ENCODE assay signal across 19 cellular contexts in genomic region chr6:70590387-70590786, GRCh38. TPM values are rescaled to one million over a fixed set of nuclear protein-coding genes. Genes with fewer than 3 reads are reported as not detected.
DNase-seq lines count a peak whose midpoint lies in the region; ATAC-seq and TF ChIP-seq lines count a peak whose summit lies in the region.
"Had no signal": no experiment of that assay in that cellular context is flagged by ENCODE, and none has a peak within 500 bp of the region (broad histone marks: within the 10 kb centered on the region; RNA-seq: fewer than 3 reads in every experiment).

No MANE protein-coding gene starts in this region.

- no peak overlapping the region for H3K56ac ChIP-seq in mesendoderm (ENCODE audit: low read length)

- no peaks in the 10 kb centered on the region for H3K4me1 ChIP-seq in CD8-positive, alpha-beta T cell (ENCODE audit: insufficient read depth, low read length)
- H3K4me1 ChIP-seq in mesendoderm (ENCODE audit: control insufficient read depth, low read depth, low read length): no peaks in the 10 kb centered on the region

- no peak overlapping the region for H3K4me2 ChIP-seq in mesendoderm (ENCODE audit: low read length)

- CTCF ChIA-PET in CD8-positive, alpha-beta T cell (lab: Charles Lee): no interaction called here

- H3K79me2 ChIP-seq in mesendoderm (ENCODE audit: control insufficient read depth, insufficient read depth, low read length): no peaks in the 10 kb centered on the region

- no peak for DNase-seq in CD8-positive, alpha-beta T cell
- peak; percentile 48 for DNase-seq in mesendoderm
- DNase-seq in activated T-helper 2 cell treated with anti-CD3 and anti-CD28 coated beads, Interferon-gamma antibody, Interleukin-2, Interleukin-4, amounts not matched to agents 10 μg/mL and 5 μg/mL and 100 μg/mL, durations not matched to agents 14 hours and 24 hours and 36 hours (ENCODE audit: low spot score): no peak
- no peak for DNase-seq in SIG-M5 treated with dmso at 0.1 percent for 504 hours (lab: John Stamatoyannopoulos, UW; ENCODE audit: unreplicated experiment)
- no peak for DNase-seq in activated CD4-positive, alpha-beta T cell treated with anti-CD3 and anti-CD28 coated beads for 48 hours
- DNase-seq: DMS153, DND-41, NCI-H1092, NCI-H1417 treated with DMSO at 0.1 percent for 48 hours, NCI-H1694 treated with DMSO at 0.1 percent for 48 hours, NCI-H2081, NCI-H2227 treated with DMSO at 0.1 percent for 48 hours, NCI-H510A, NCI-H69, RPMI8226, SHP77 had no signal

- H3K18ac ChIP-seq in mesendoderm (ENCODE audit: low read length): no peak overlapping the region

- no peaks in the 10 kb centered on the region for H3K36me3 ChIP-seq in CD8-positive, alpha-beta T cell (ENCODE audit: insufficient read depth, low read length)
- H3K36me3 ChIP-seq in mesendoderm (ENCODE audit: control insufficient read depth, insufficient read depth, low read length): no peaks in the 10 kb centered on the region

- no peak overlapping the region for H3K4ac ChIP-seq in mesendoderm (ENCODE audit: low read depth, low read length)

- H3K4me3 Mint-ChIP-seq in CD8-positive, alpha-beta T cell: no peak overlapping the region
- H3K4me3 Mint-ChIP-seq in activated T-helper 17 cell treated with anti-CD3 and anti-CD28 coated beads, Interleukin-2, amount 50 U/mL, for 72 hours: no peak overlapping the region
- H3K4me3 Mint-ChIP-seq in activated T-helper 2 cell treated with anti-CD3 and anti-CD28 coated beads, Interferon-gamma antibody, Interleukin-2, Interleukin-4, amounts not matched to agents 10 μg/mL and 5 μg/mL and 100 μg/mL, durations not matched to agents 14 hours and 24 hours and 36 hours (ENCODE audit: low read depth): no peak overlapping the region

- no peaks in the 10 kb centered on the region for H3K4me1 Mint-ChIP-seq in CD8-positive, alpha-beta T cell (ENCODE audit: low read depth)
- no peaks in the 10 kb centered on the region for H3K4me1 Mint-ChIP-seq in activated T-helper 17 cell treated with anti-CD3 and anti-CD28 coated beads, Interleukin-2, amount 50 U/mL, for 72 hours
- H3K4me1 Mint-ChIP-seq in activated T-helper 2 cell treated with anti-CD3 and anti-CD28 coated beads, Interferon-gamma antibody, Interleukin-2, Interleukin-4, amounts not matched to agents 10 μg/mL and 5 μg/mL and 100 μg/mL, durations not matched to agents 14 hours and 24 hours and 36 hours (ENCODE audit: low read depth): peaks cover 9% of the 10 kb centered on the region

- no peaks in the 10 kb centered on the region for H3K27me3 ChIP-seq in CD8-positive, alpha-beta T cell (ENCODE audit: insufficient read depth, low read length)
- no peaks in the 10 kb centered on the region for H3K27me3 ChIP-seq in mesendoderm (ENCODE audit: insufficient read depth, low read length, poor library complexity)

- H2BK120ac ChIP-seq in mesendoderm (ENCODE audit: low read depth, low read length): no peak overlapping the region

- H3K9ac ChIP-seq in mesendoderm (ENCODE audit: low read length): no peak overlapping the region

- no peaks in the 10 kb centered on the region for H3K27me3 Mint-ChIP-seq in CD8-positive, alpha-beta T cell (ENCODE audit: low read depth)
- H3K27me3 Mint-ChIP-seq in activated T-helper 17 cell treated with anti-CD3 and anti-CD28 coated beads, Interleukin-2, amount 50 U/mL, for 72 hours: no peaks in the 10 kb centered on the region
- no peaks in the 10 kb centered on the region for H3K27me3 Mint-ChIP-seq in activated T-helper 2 cell treated with anti-CD3 and anti-CD28 coated beads, Interferon-gamma antibody, Interleukin-2, Interleukin-4, amounts not matched to agents 10 μg/mL and 5 μg/mL and 100 μg/mL, durations not matched to agents 14 hours and 24 hours and 36 hours (ENCODE audit: low read depth)

- POLR2A ChIA-PET in CD8-positive, alpha-beta T cell (lab: Charles Lee): interaction anchor here (0.6 kb wide), 1 partner anchor 40 kb away, joined by 4 read pairs; no protein-coding TSS in a partner anchor

- H2AK5ac ChIP-seq in mesendoderm (ENCODE audit: low read length): no peak overlapping the region

- H3K36me3 Mint-ChIP-seq in CD8-positive, alpha-beta T cell: peaks cover 25% of the 10 kb centered on the region
- H3K36me3 Mint-ChIP-seq in activated T-helper 17 cell treated with anti-CD3 and anti-CD28 coated beads, Interleukin-2, amount 50 U/mL, for 72 hours (ENCODE audit: low read depth): peaks cover 10% of the 10 kb centered on the region
- H3K36me3 Mint-ChIP-seq in activated T-helper 2 cell treated with anti-CD3 and anti-CD28 coated beads, Interferon-gamma antibody, Interleukin-2, Interleukin-4, amounts not matched to agents 10 μg/mL and 5 μg/mL and 100 μg/mL, durations not matched to agents 14 hours and 24 hours and 36 hours (ENCODE audit: low read depth): peaks cover 35% of the 10 kb centered on the region

- H4K8ac ChIP-seq in mesendoderm (ENCODE audit: low read depth, low read length): no peak overlapping the region

- peak overlapping the region; percentile 32 for H3K27ac Mint-ChIP-seq in CD8-positive, alpha-beta T cell
- no peak overlapping the region for H3K27ac Mint-ChIP-seq in activated T-helper 17 cell treated with anti-CD3 and anti-CD28 coated beads, Interleukin-2, amount 50 U/mL, for 72 hours
- no peak overlapping the region for H3K27ac Mint-ChIP-seq in activated T-helper 2 cell treated with anti-CD3 and anti-CD28 coated beads, Interferon-gamma antibody, Interleukin-2, Interleukin-4, amounts not matched to agents 10 μg/mL and 5 μg/mL and 100 μg/mL, durations not matched to agents 14 hours and 24 hours and 36 hours

- no peak overlapping the region for H4K5ac ChIP-seq in mesendoderm (ENCODE audit: low read length)

- H3K23ac ChIP-seq in mesendoderm (ENCODE audit: low read length): no peak overlapping the region

- no peak overlapping the region for H3K4me3 ChIP-seq in CD8-positive, alpha-beta T cell (ENCODE audit: low read depth, low read length)
- H3K4me3 ChIP-seq in mesendoderm (ENCODE audit: low read length): no peak overlapping the region

- H3K27ac ChIP-seq in CD8-positive, alpha-beta T cell (ENCODE audit: low read depth, low read length): no peak overlapping the region
- H3K27ac ChIP-seq in mesendoderm (ENCODE audit: low read depth, low read length): no peak overlapping the region
- H3K27ac ChIP-seq: HL-60 had no signal

- no peak for TF ChIP-seq CTCF in CD8-positive, alpha-beta T cell (IDR thresholded peaks at IDR 0.05)

- H3K79me1 ChIP-seq in mesendoderm (ENCODE audit: low read length): no peaks in the 10 kb centered on the region

- no peak overlapping the region for H2BK15ac ChIP-seq in mesendoderm (replicated peaks; ENCODE audit: low read depth)

- no peak for ATAC-seq in CD8-positive, alpha-beta T cell
- peak; percentile 42 for ATAC-seq in activated T-helper 17 cell treated with anti-CD3 and anti-CD28 coated beads, Interleukin-2, amount 50 U/mL, for 72 hours (replicated peaks)
- peak; percentile 90 for ATAC-seq in esophagus mucosa

- no peak overlapping the region for H2BK5ac ChIP-seq in mesendoderm (ENCODE audit: low read length)

- H3K9me3 ChIP-seq in CD8-positive, alpha-beta T cell (ENCODE audit: low read length): no peaks in the 10 kb centered on the region

- no peaks in the 10 kb centered on the region for H3K9me3 Mint-ChIP-seq in CD8-positive, alpha-beta T cell
- H3K9me3 Mint-ChIP-seq in activated T-helper 17 cell treated with anti-CD3 and anti-CD28 coated beads, Interleukin-2, amount 50 U/mL, for 72 hours: peaks cover 5% of the 10 kb centered on the region
- peaks cover 5% of the 10 kb centered on the region for H3K9me3 Mint-ChIP-seq in activated T-helper 2 cell treated with anti-CD3 and anti-CD28 coated beads, Interferon-gamma antibody, Interleukin-2, Interleukin-4, amounts not matched to agents 10 μg/mL and 5 μg/mL and 100 μg/mL, durations not matched to agents 14 hours and 24 hours and 36 hours

- intact Hi-C loops in CD8-positive, alpha-beta T cell (cut with DNase I, micrococcal nuclease): no loop called here
- intact Hi-C loops in activated T-helper 2 cell treated with anti-CD3 and anti-CD28 coated beads, Interferon-gamma antibody, Interleukin-2, Interleukin-4, amounts not matched to agents 10 μg/mL and 5 μg/mL and 100 μg/mL, durations not matched to agents 14 hours and 24 hours and 36 hours (cut with micrococcal nuclease): loop anchor here (5.0 kb wide), 1 partner anchor 33 kb away; no protein-coding TSS in a partner anchor

RNA-seq across cellular contexts. Expression of gene SDHAF4, which starts 23.7 kb away (rescaled TPM):
- total RNA-seq in CD8-positive, alpha-beta T cell: 1 to 10 TPM; 1.4 to 1.7 TPM
- 10 to 100 TPM in 1 of 2 donors, 1 to 10 TPM in 1; 9.7 to 10.1 TPM for total RNA-seq in activated T-helper 17 cell treated with anti-CD3 and anti-CD28 coated beads, Interleukin-2, amount 50 U/mL, for 72 hours
- 11.7 TPM for total RNA-seq in esophagus mucosa
- polyA plus RNA-seq in mesendoderm (2013, experiment 1 of 2): 10.5 TPM
- 11.7 TPM for polyA plus RNA-seq in mesendoderm (2013, experiment 2 of 2)
- 10.6 and 12.1 TPM in 2 replicates for total RNA-seq in activated T-helper 2 cell treated with anti-CD3 and anti-CD28 coated beads, Interferon-gamma antibody, Interleukin-2, Interleukin-4, amounts not matched to agents 10 μg/mL and 5 μg/mL and 100 μg/mL, durations not matched to agents 14 hours and 24 hours and 36 hours
